In genomic region chr13:91889641-91890040, GRCh38 we compare ENCODE assay signal across 18 cellular contexts.
DNase-seq lines count a peak whose midpoint lies in the region; ATAC-seq, FAIRE-seq and TF ChIP-seq lines count a peak whose summit lies in the region.
"Had no signal": no experiment of that assay in that cellular context is flagged by ENCODE, and none has a peak within 500 bp of the region (broad histone marks: within the 10 kb centered on the region; RNA-seq: fewer than 3 reads in every experiment).

No MANE protein-coding gene starts in this region.

- no peaks in the 10 kb centered on the region for H3K36me3 ChIP-seq in HepG2 (replicated peaks in 1 of 2; ENCODE audit: control insufficient read depth in 1 of 2, insufficient read depth in 2 of 2, low read length in 2 of 2)
- no peaks in the 10 kb centered on the region for H3K36me3 ChIP-seq in right lobe of liver

- intact Hi-C loops in HepG2 (cut with micrococcal nuclease; ENCODE audit: unreplicated experiment) (no loop called here), right lobe of liver (cut with DNase I) (no loop called here)

- no peaks in the 10 kb centered on the region for H4K20me1 ChIP-seq in HepG2 (ENCODE audit: insufficient read depth, low read length)

- 43% methylated on average over 2 of the region's 2 CpGs for WGBS in HepG2 (ENCODE audit: low lambda C conversion rate)
- WGBS in right lobe of liver (ENCODE audit: insufficient coverage, low coverage, low lambda C conversion rate, missing lambda C conversion rate), result 76% methylated on average over 2 of the region's 2 CpGs

- no peak overlapping the region for H3K4me2 ChIP-seq in HepG2 (ENCODE audit: low read depth, low read length)
- H3K4me2 ChIP-seq: GM23338 had no signal

- no peak for FAIRE-seq in HepG2 (lab: Jason Lieb, UNC)
- FAIRE-seq: GM12891, GM18507 had no signal

- TF ChIP-seq RAD21 in HepG2 (CRISPR knock-in tag; IDR thresholded peaks at IDR 0.05), result no peak

- BruUV-seq in HepG2 (replicated peaks; lab: Mats Ljungman, UMichigan), result no TSS peak

- in situ Hi-C loops in HepG2 (cut with HindIII; ENCODE audit: extremely low pct_ligation_motif_present, low pct_unique_long_range_greater_than_20kb), result no loop called here

- H3K4me3 ChIP-seq in HepG2 (replicated peaks in 1 of 3; ENCODE audit: insufficient read depth in 1 of 3, low read depth in 2 of 3, low read length in 3 of 3) (no peak overlapping the region), right lobe of liver (no peak overlapping the region)
- H3K4me3 ChIP-seq: GM23338 had no signal

- H3K27me3 ChIP-seq in HepG2 (ENCODE audit: control insufficient read depth in 1 of 2, insufficient read depth in 2 of 2, low read length in 2 of 2), result no peaks in the 10 kb centered on the region
- no peaks in the 10 kb centered on the region for H3K27me3 ChIP-seq in right lobe of liver

- no peak for ATAC-seq in HepG2
- no peak for ATAC-seq in right lobe of liver
- ATAC-seq: GM23338 had no signal

- H3K9me3 ChIP-seq in HepG2 (ENCODE audit: low read length), result no peaks in the 10 kb centered on the region
- H3K9me3 ChIP-seq in right lobe of liver, result no peaks in the 10 kb centered on the region

- H3K27ac ChIP-seq in HepG2 (ENCODE audit: extremely low read length, insufficient read depth, low read length) (no peak overlapping the region), right lobe of liver (no peak overlapping the region)

- H3K4me1 ChIP-seq in HepG2 (ENCODE audit: insufficient read depth, low read length), result no peaks in the 10 kb centered on the region
- no peaks in the 10 kb centered on the region for H3K4me1 ChIP-seq in right lobe of liver

- TF ChIP-seq POLR2A in HepG2 (IDR thresholded peaks at IDR 0.05; ENCODE audit: insufficient read depth in 1 of 2, low read depth in 2 of 2, low read length in 2 of 2) (no peak), right lobe of liver (IDR thresholded peaks at IDR 0.05) (no peak)

- H3K9ac ChIP-seq in HepG2 (ENCODE audit: insufficient read depth, low read depth, low read length), result no peak overlapping the region

- TF ChIP-seq EP300 in HepG2 (IDR thresholded peaks at IDR 0.05; ENCODE audit: low read depth in 2 of 2, low read length in 2 of 2), result no peak
- TF ChIP-seq EP300 in HepG2 (CRISPR knock-in tag; IDR thresholded peaks at IDR 0.05; ENCODE audit: borderline replicate concordance), result no peak

- no peak for TF ChIP-seq CTCF in HepG2 (CRISPR knock-in tag; IDR thresholded peaks at IDR 0.05)
- no peak for TF ChIP-seq CTCF in right lobe of liver (IDR thresholded peaks at IDR 0.05)

- DNase-seq in HepG2 (ENCODE audit: low spot score) (no peak), right lobe of liver (no peak), amniotic epithelial cell (ENCODE audit: low read depth) (peak; percentile 10), iris pigment epithelial cell (ENCODE audit: low read depth) (peak; percentile 1), HK-2 (ENCODE audit: unreplicated experiment) (no peak)
- no peak for DNase-seq in stimulated activated CD4-positive, alpha-beta T cell treated with anti-CD3 and anti-CD28 coated beads, Interleukin-2, amount 100 ng/mL, for 24 hours
- DNase-seq: C1 segment of cervical spinal cord; Calu3; CD4-positive, alpha-beta memory T cell; COR-L47; DMS53; DMS79 treated with DMSO at 0.1 percent for 48 hours; GF-D8; H7; HCEC 1CT had no signal

- no peaks in the 10 kb centered on the region for H3K79me2 ChIP-seq in HepG2 (ENCODE audit: insufficient read depth, low read length)

- H2AFZ ChIP-seq in HepG2 (ENCODE audit: low read length), result no peak overlapping the region
- H2AFZ ChIP-seq: GM23338 had no signal

- POLR2A ChIA-PET in HepG2 (lab: Yijun Ruan, JAX), result no interaction called here

- CTCF ChIA-PET in HepG2 (lab: Yijun Ruan, JAX; ENCODE audit: low intra/inter-chr PET ratio, low total read pairs), result no interaction called here

TF ChIP-seq in HepG2, 621 proteins besides CTCF, POLR2A, EP300 and RAD21:
- no peak for TF ChIP-seq ZNF761 (CRISPR knock-in tag; conservative IDR thresholded peaks at IDR 0.05)
- peak; percentile 32 for TF ChIP-seq CEBPB (IDR thresholded peaks at IDR 0.05; ENCODE audit: borderline replicate concordance, low read depth, low read length)

Comparison
In these comparisons a context has a peak if more than half of its experiments do, and no peak if none do; other contexts are left out.
1. DNase-seq: peak in amniotic epithelial cell (single experiment) and iris pigment epithelial cell (single experiment); none in HepG2 (single experiment), right lobe of liver (0 of 3), HK-2 (single experiment) and stimulated activated CD4-positive, alpha-beta T cell treated with anti-CD3 and anti-CD28 coated beads, Interleukin-2, amount 100 ng/mL, for 24 hours (0 of 2).